9 cellular contexts compared by ENCODE assay signal in the genomic region with DNA sequence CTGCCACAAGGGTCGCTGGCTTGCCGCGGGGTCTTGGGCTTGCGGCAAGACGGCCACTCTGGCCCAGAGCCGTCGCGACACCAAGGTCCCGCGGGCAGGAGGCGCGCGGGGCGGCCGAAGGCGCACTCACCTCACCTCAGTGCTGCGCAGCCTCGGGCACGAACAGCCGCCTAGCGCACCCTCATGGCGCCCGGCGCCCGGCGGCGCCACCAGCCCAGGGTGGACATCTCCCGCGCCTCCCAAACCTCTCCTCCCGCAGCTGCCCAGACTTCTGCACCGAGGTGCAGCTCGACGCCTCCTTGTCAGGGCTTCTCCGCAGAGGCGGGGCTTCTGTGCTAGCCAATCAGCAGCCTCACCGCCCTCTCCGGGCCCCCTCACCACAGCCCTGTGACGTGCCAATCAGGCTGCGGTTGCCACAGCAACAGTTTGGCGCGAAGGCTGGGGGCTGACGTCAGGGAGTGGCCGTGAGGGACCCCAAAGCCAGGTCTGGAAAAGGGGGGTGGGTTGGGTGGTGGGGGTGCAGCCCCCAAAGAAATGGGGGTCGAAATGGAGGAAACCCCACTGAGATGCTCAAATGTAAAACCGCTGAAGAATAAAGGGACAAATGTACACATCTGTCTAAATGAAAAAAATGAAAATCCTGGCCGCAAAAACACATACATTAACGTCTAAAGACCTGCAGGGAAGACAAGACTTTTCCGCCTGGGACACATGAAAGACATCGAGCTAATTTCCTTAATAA. TPM values are rescaled to one million over a fixed set of nuclear protein-coding genes. Genes with fewer than 3 reads are reported as not detected.
A peak's percentile ranks its signal among the peaks of the same experiment; 100 is the strongest.
DNase-seq lines count a peak whose midpoint lies in the region; ATAC-seq, FAIRE-seq and TF ChIP-seq lines count a peak whose summit lies in the region.
"Had no signal": no experiment of that assay in that cellular context is flagged by ENCODE, and none has a peak within 500 bp of the region (broad histone marks: within the 10 kb centered on the region; RNA-seq: fewer than 3 reads in every experiment).

TSS of gene PEG3 (minus strand) at position 275 of the 742 bp plus-strand sequence. CDS start 16,071 bp downstream, outside the sequence.
TSS of gene ZIM2 (minus strand) at position 275 of the 742 bp plus-strand sequence. CDS start 16,449 bp downstream, outside the sequence.

- H3K9ac ChIP-seq in kidney (ENCODE audit: low read length in 2 of 2): no peak within 1 kb of the TSS

- DNase-seq in anterior cingulate cortex (lab: John Stamatoyannopoulos, UW) (peak; percentile 15 to 91 (median 80)), kidney (peak; percentile 90), sciatic nerve (ENCODE audit: low spot score) (peak; percentile 80), NCI-H1105 treated with DMSO at 0.1 percent for 48 hours (lab: John Stamatoyannopoulos, UW) (no peak)
- DNase-seq: activated CD8-positive, alpha-beta memory T cell treated with anti-CD3 and anti-CD28 coated beads, Interleukin-2, amount 50 U/mL, for 48 hours had no signal

- TF ChIP-seq CTCF in kidney (IDR thresholded peaks at IDR 0.05; ENCODE audit: borderline replicate concordance, extremely low read depth, insufficient read depth): no peak

- no peak for FAIRE-seq in kidney (lab: Jason Lieb, UNC)

- no peaks in the 10 kb centered on the region for H3K36me3 ChIP-seq in kidney (ENCODE audit: control insufficient read depth in 1 of 2, insufficient read depth in 2 of 2, low read length in 2 of 2)

- peak; percentile 35 for TF ChIP-seq POLR2A in GM18526 (IDR thresholded peaks at IDR 0.05; ENCODE audit: extremely low read depth, insufficient read length)

- peak within 1 kb of the TSS in 1 of 2 donors; percentile 29 for H3K27ac ChIP-seq in kidney (ENCODE audit: low read depth in 2 of 2, low read length in 2 of 2)

- no peaks in the 10 kb centered on the region for H3K4me1 ChIP-seq in kidney (ENCODE audit: control insufficient read depth in 1 of 2, insufficient read depth in 1 of 2, low read depth in 1 of 2, low read length in 2 of 2)

- H3K4me3 ChIP-seq in kidney (ENCODE audit: low read length in 2 of 2): peak within 1 kb of the TSS; percentile 45 to 60

- H3K9me3 ChIP-seq in kidney (ENCODE audit: control insufficient read depth in 1 of 2, low read length in 2 of 2): no peaks in the 10 kb centered on the region

- intact Hi-C loops in kidney (cut with DNase I) (no loop called here), sciatic nerve (cut with DNase I) (no loop called here)

- no peak for ATAC-seq in sciatic nerve
- no peak for ATAC-seq in HG03025 (IDR thresholded peaks at IDR 0.05; ENCODE audit: low FRiP score, unreplicated experiment)
- ATAC-seq in GM19395 (IDR thresholded peaks at IDR 0.05; ENCODE audit: unreplicated experiment): no peak
- ATAC-seq in GM21528 (IDR thresholded peaks at IDR 0.05; ENCODE audit: low FRiP score, unreplicated experiment): no peak

RNA-seq across cellular contexts. Expression of gene PEG3, which starts in this region (rescaled TPM):
- total RNA-seq in kidney (8.7 TPM), sciatic nerve (14.4 TPM)
- polyA plus RNA-seq in kidney (ENCODE audit: insufficient read depth, low read depth, low replicate concordance): 2.0 TPM

RNA-seq across cellular contexts. Expression of gene ZIM2, which starts in this region (rescaled TPM):
- 0.47 TPM for total RNA-seq in kidney
- polyA plus RNA-seq in kidney (ENCODE audit: insufficient read depth, low read depth, low replicate concordance): not detected
- total RNA-seq in sciatic nerve: 0.76 TPM
